Comparison of ENCODE assay signal across 7 cellular contexts in genomic region chr2:121650554-121650930, GRCh38. TPM values are rescaled to one million over a fixed set of nuclear protein-coding genes. Genes with fewer than 3 reads are reported as not detected.
DNase-seq lines count a peak whose midpoint lies in the region; ATAC-seq and TF ChIP-seq lines count a peak whose summit lies in the region.

No MANE protein-coding gene starts in this region.

- peak overlapping the region; percentile 97 for H3K4me3 Mint-ChIP-seq in activated naive CD8-positive, alpha-beta T cell treated with anti-CD3 and anti-CD28 coated beads for 36 hours
- peak overlapping the region; percentile 97 to 100 (median 99) for H3K4me3 Mint-ChIP-seq in immature natural killer cell
- peak overlapping the region; percentile 97 for H3K4me3 Mint-ChIP-seq in stimulated activated memory B cell treated with anti-CD40 and anti-IgM and Interleukin-4, amounts not matched to agents 10 μg/mL and 1 μg/mL and 100 μg/mL, for 72 hours

- H3K36me3 ChIP-seq in KMS-11 (ENCODE audit: insufficient read depth) = no peaks in the 10 kb centered on the region

- peak overlapping the region; percentile 98 for H3K27ac Mint-ChIP-seq in activated naive CD8-positive, alpha-beta T cell treated with anti-CD3 and anti-CD28 coated beads for 36 hours
- H3K27ac Mint-ChIP-seq in immature natural killer cell = peak overlapping the region; percentile 99 to 100 (median 100)
- H3K27ac Mint-ChIP-seq in stimulated activated memory B cell treated with anti-CD40 and anti-IgM and Interleukin-4, amounts not matched to agents 10 μg/mL and 1 μg/mL and 100 μg/mL, for 72 hours = peak overlapping the region; percentile 99

- H3K79me2 ChIP-seq in KMS-11 (ENCODE audit: insufficient read depth, low read depth) = peaks cover 44% of the 10 kb centered on the region

- H3K4me1 Mint-ChIP-seq in activated naive CD8-positive, alpha-beta T cell treated with anti-CD3 and anti-CD28 coated beads for 36 hours = peaks cover 33% of the 10 kb centered on the region
- peaks cover 45 to 69% of the 10 kb centered on the region in 2 donors for H3K4me1 Mint-ChIP-seq in immature natural killer cell
- peaks cover 58% of the 10 kb centered on the region for H3K4me1 Mint-ChIP-seq in stimulated activated memory B cell treated with anti-CD40 and anti-IgM and Interleukin-4, amounts not matched to agents 10 μg/mL and 1 μg/mL and 100 μg/mL, for 72 hours

- peak overlapping the region; percentile 71 for H3K4me2 ChIP-seq in KMS-11

- peak overlapping the region; percentile 85; the same call in 1 of the 2 replicates for H2AFZ ChIP-seq in KMS-11 (ENCODE audit: low read depth)

- H3K27me3 Mint-ChIP-seq in activated naive CD8-positive, alpha-beta T cell treated with anti-CD3 and anti-CD28 coated beads for 36 hours = no peaks in the 10 kb centered on the region
- peaks cover 16 to 25% (median 25%) of the 10 kb centered on the region in 3 donors for H3K27me3 Mint-ChIP-seq in immature natural killer cell (ENCODE audit: low read depth in 3 of 3)
- H3K27me3 Mint-ChIP-seq in stimulated activated memory B cell treated with anti-CD40 and anti-IgM and Interleukin-4, amounts not matched to agents 10 μg/mL and 1 μg/mL and 100 μg/mL, for 72 hours = no peaks in the 10 kb centered on the region

- DNase-seq in GM10266 (ENCODE audit: extremely low spot score) (peak; percentile 15), immature natural killer cell (peak in 1 of 3 donors; percentile 4), DMS114 treated with DMSO at 0.1 percent for 48 hours (lab: John Stamatoyannopoulos, UW; ENCODE audit: unreplicated experiment) (no peak)
- peak; percentile 8 for DNase-seq in activated naive CD8-positive, alpha-beta T cell treated with anti-CD3 and anti-CD28 coated beads for 36 hours

- ATAC-seq in stimulated activated memory B cell treated with anti-CD40 and anti-IgM and Interleukin-4, amounts not matched to agents 10 μg/mL and 1 μg/mL and 100 μg/mL, for 72 hours = no peak
- ATAC-seq in GM21737 (IDR thresholded peaks at IDR 0.05; ENCODE audit: unreplicated experiment) = no peak

- peak overlapping the region; percentile 39 for H3K4me3 ChIP-seq in KMS-11 (IDR thresholded peaks at IDR 0.05; ENCODE audit: insufficient read depth, low read depth, low read length)

- H3K27ac ChIP-seq in KMS-11 = peak overlapping the region; percentile 92

- H4K20me1 ChIP-seq in KMS-11 (ENCODE audit: insufficient read depth) = no peaks in the 10 kb centered on the region

- H3K36me3 Mint-ChIP-seq in activated naive CD8-positive, alpha-beta T cell treated with anti-CD3 and anti-CD28 coated beads for 36 hours = peaks cover 22% of the 10 kb centered on the region
- no peaks in the 10 kb centered on the region for H3K36me3 Mint-ChIP-seq in immature natural killer cell
- peaks cover 17% of the 10 kb centered on the region for H3K36me3 Mint-ChIP-seq in stimulated activated memory B cell treated with anti-CD40 and anti-IgM and Interleukin-4, amounts not matched to agents 10 μg/mL and 1 μg/mL and 100 μg/mL, for 72 hours

- H3K9ac ChIP-seq in KMS-11 = peak overlapping the region; percentile 84; the same call in 1 of the 2 replicates

- TF ChIP-seq CTCF in GM10266 (IDR thresholded peaks at IDR 0.05; ENCODE audit: control insufficient read depth, insufficient read depth, low read depth, missing control alignments) (no peak), KMS-11 (conservative IDR thresholded peaks at IDR 0.05; ENCODE audit: low read depth, low read length) (no peak)

- no peaks in the 10 kb centered on the region for H3K27me3 ChIP-seq in KMS-11 (ENCODE audit: insufficient read depth, low read depth)

- H3K4me1 ChIP-seq in KMS-11 (ENCODE audit: low read depth, poor library complexity, severe bottlenecking) = peaks cover 22% of the 10 kb centered on the region

- H3K9me3 Mint-ChIP-seq in activated naive CD8-positive, alpha-beta T cell treated with anti-CD3 and anti-CD28 coated beads for 36 hours = no peaks in the 10 kb centered on the region
- no peaks in the 10 kb centered on the region for H3K9me3 Mint-ChIP-seq in immature natural killer cell
- peaks cover 2% of the 10 kb centered on the region for H3K9me3 Mint-ChIP-seq in stimulated activated memory B cell treated with anti-CD40 and anti-IgM and Interleukin-4, amounts not matched to agents 10 μg/mL and 1 μg/mL and 100 μg/mL, for 72 hours

RNA-seq across cellular contexts. Expression of gene CLASP1, which starts 1.3 kb away (rescaled TPM):
- 10 to 100 TPM; 44.7 to 45.5 TPM for total RNA-seq in activated naive CD8-positive, alpha-beta T cell treated with anti-CD3 and anti-CD28 coated beads for 36 hours
- polyA plus RNA-seq in immature natural killer cell = 10 to 100 TPM in 2 of 3 donors, 1 to 10 TPM in 1; 7.4 to 46.8 (median 22.0) TPM
